ENCODE assay signal across 2 cellular contexts in genomic region chr2:174776223-174776622, GRCh38.
TF ChIP-seq lines count a peak whose summit lies in the region.

No MANE protein-coding gene starts in this region.

TF ChIP-seq in SK-N-SH, 30 proteins besides CTCF, POLR2A, EP300 and RAD21 (continued from another document):
- TF ChIP-seq ZBTB33 (IDR thresholded peaks at IDR 0.05; ENCODE audit: borderline replicate concordance, low read depth) (no peak), SMC3 (IDR thresholded peaks at IDR 0.05; ENCODE audit: low read depth, low read length) (no peak), RCOR1 (IDR thresholded peaks at IDR 0.05; ENCODE audit: low read length) (no peak), USF1 (IDR thresholded peaks at IDR 0.05; ENCODE audit: borderline replicate concordance, low read depth) (no peak), REST (IDR thresholded peaks at IDR 0.05; ENCODE audit: low read depth, low read length) (no peak), EZH2phosphoT487 (IDR thresholded peaks at IDR 0.05; ENCODE audit: borderline replicate concordance, low read depth) (no peak), FOXM1 (IDR thresholded peaks at IDR 0.05; ENCODE audit: low read depth) (no peak), GATA2 (CRISPR knock-in tag; IDR thresholded peaks at IDR 0.05) (no peak), CHD2 (IDR thresholded peaks at IDR 0.05; ENCODE audit: low read length, partially characterized antibody) (no peak), SIN3A (IDR thresholded peaks at IDR 0.05; ENCODE audit: borderline replicate concordance, low read depth, low read length) (no peak), FOXJ3 (CRISPR knock-in tag; IDR thresholded peaks at IDR 0.05) (no peak), GABPA (IDR thresholded peaks at IDR 0.05; ENCODE audit: low read depth) (no peak)

TF ChIP-seq in SK-N-SH treated with all-trans-retinoic acid at 6 μM for 48 hours, 23 proteins besides CTCF, POLR2A, EP300 and RAD21 (continued from another document):
- TF ChIP-seq CREB5 (CRISPR knock-in tag; IDR thresholded peaks at IDR 0.05; ENCODE audit: low read depth): no peak
- TF ChIP-seq ZFP3 (CRISPR knock-in tag; IDR thresholded peaks at IDR 0.05): no peak
- TF ChIP-seq TSHZ2 (CRISPR knock-in tag; IDR thresholded peaks at IDR 0.05): no peak
